In the genomic region with DNA sequence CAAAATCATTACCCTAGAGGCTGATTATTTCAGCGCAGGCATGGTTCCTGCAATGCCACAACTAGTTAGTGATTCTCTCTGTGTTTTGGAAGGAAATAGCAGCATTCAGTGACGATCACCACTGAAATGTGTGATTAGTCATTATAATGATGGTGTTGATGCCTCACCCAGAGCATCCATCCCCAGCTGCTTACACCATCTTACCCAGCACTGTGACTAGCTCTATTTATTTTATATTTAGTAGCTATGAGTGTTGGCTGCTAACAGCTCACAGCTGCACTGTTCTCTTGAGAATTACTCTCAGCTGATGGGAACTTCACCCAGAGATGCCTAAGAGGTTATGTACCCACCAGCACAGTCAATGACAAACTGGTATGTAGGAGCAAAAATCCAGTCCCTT, we compare ENCODE assay signal across 21 cellular contexts.
"Had no signal": no experiment of that assay in that cellular context is flagged by ENCODE, and none has a peak within 500 bp of the region (broad histone marks: within the 10 kb centered on the region; RNA-seq: fewer than 3 reads in every experiment).

No MANE protein-coding gene starts in this region.

- H3K79me2 ChIP-seq: hepatocyte, parathyroid adenoma had no signal

- DNase-seq: activated CD4-positive, alpha-beta memory T cell treated with anti-CD3 and anti-CD28 coated beads, Interleukin-2, amount 10 ng/mL, durations not matched to agents 7 days and 5 days; activated CD4-positive, alpha-beta T cell treated with anti-CD3 and anti-CD28 coated beads, Interleukin-2, amount 10 ng/mL, durations not matched to agents 24 days and 14 days; activated effector memory CD4-positive, alpha-beta T cell treated with Interleukin-2 at 50 U/mL for 16 hours; activated naive CD4-positive, alpha-beta T cell treated with anti-CD3 and anti-CD28 coated beads, Interleukin-2, amount 10 ng/mL, durations not matched to agents 7 days and 5 days; activated T-cell treated with anti-CD3 and anti-CD28 coated beads, Interleukin-2, amount 50 U/mL, for 72 hours; cerebellar nuclear complex; foreskin fibroblast; left ventricle myocardium superior; nephron progenitor cell; stimulated activated CD4-positive, alpha-beta T cell treated with anti-CD3 and anti-CD28 coated beads, Interleukin-2, amount 100 ng/mL, for 48 hours; stimulated activated naive CD4-positive, alpha-beta T cell; T-helper 2 cell; thyroid gland; upper lobe of right lung had no signal

- H3K27ac ChIP-seq: coronary artery, epithelial cell of prostate, hepatocyte, parathyroid adenoma, thyroid gland, upper lobe of right lung, VCaP had no signal

- H3K4me1 ChIP-seq: parathyroid adenoma, thyroid gland, upper lobe of right lung had no signal

- ATAC-seq: activated CD4-positive, CD25-positive, alpha-beta regulatory T cell treated with anti-CD3 and anti-CD28 coated beads, Interleukin-2, amount 50 U/mL, for 24 hours; activated T-cell treated with anti-CD3 and anti-CD28 coated beads, Interleukin-2, amount 50 U/mL, for 72 hours; left ventricle myocardium superior; sciatic nerve; upper lobe of right lung had no signal

- H3K9ac ChIP-seq: parathyroid adenoma had no signal

- H3K4me2 ChIP-seq: hepatocyte had no signal

- H3K4me3 ChIP-seq: coronary artery, hepatocyte, thyroid gland, upper lobe of right lung had no signal

- H3K36me3 ChIP-seq: thyroid gland, upper lobe of right lung had no signal

- H2AFZ ChIP-seq: hepatocyte, parathyroid adenoma had no signal

- H3K9me3 ChIP-seq: thyroid gland, upper lobe of right lung had no signal

- H3K27me3 ChIP-seq: hepatocyte, thyroid gland, upper lobe of right lung had no signal
